Comparison of ENCODE assay signal across 22 cellular contexts in the genomic region with DNA sequence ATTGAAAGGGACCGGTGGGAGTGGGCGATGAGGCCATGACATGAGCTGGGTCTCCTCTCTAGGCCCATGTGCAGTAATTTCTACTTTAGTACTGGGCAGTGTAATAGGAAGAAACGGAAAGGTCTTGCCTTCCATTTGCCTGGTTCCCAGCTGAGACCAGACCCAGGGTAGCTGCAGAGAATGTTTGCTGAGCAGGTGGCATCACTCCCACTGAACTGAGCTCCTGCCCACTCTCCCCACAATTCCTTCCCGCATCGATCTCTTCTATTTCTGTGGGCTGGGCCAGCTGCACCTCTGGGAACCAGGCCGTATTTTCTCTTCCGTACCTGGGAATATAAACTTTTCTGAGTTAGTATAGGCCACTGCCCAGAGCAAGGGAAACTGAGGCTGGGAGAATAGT.
"Had no signal": no experiment of that assay in that cellular context is flagged by ENCODE, and none has a peak within 500 bp of the region (broad histone marks: within the 10 kb centered on the region; RNA-seq: fewer than 3 reads in every experiment).

No MANE protein-coding gene starts in this region.

- ATAC-seq: gastrocnemius medialis; heart left ventricle; left lung; naive thymus-derived CD4-positive, alpha-beta T cell; right cardiac atrium; stimulated activated naive B cell treated with anti-CD40 and anti-IgM and Interleukin-4, amounts not matched to agents 10 μg/mL and 1 μg/mL and 100 μg/mL, for 72 hours had no signal

- H3K36me3 ChIP-seq: gastrocnemius medialis, heart left ventricle, left lung, neural progenitor cell, vagina had no signal

- DNase-seq: effector CD4-positive, alpha-beta T cell; foreskin fibroblast; kidney; left lung; mammary epithelial cell; mesendoderm; midbrain; naive thymus-derived CD4-positive, alpha-beta T cell; psoas muscle; right cardiac atrium; sigmoid colon; stimulated activated CD4-positive, alpha-beta T cell treated with anti-CD3 and anti-CD28 coated beads, Interleukin-15, amount 100 ng/mL, for 24 hours; stimulated activated CD4-positive, alpha-beta T cell treated with anti-CD3 and anti-CD28 coated beads, Interleukin-2, amount 100 ng/mL, for 48 hours; stimulated activated naive B cell treated with anti-CD40 and anti-IgM and Interleukin-4, amounts not matched to agents 10 μg/mL and 1 μg/mL and 100 μg/mL, for 72 hours; trophoblast cell had no signal

- H3K27ac ChIP-seq: dorsolateral prefrontal cortex, epithelial cell of prostate, gastrocnemius medialis, heart left ventricle, hepatocyte, left lung, neural progenitor cell, psoas muscle, sigmoid colon, vagina had no signal

- H3K4me1 ChIP-seq: gastrocnemius medialis, heart left ventricle, left lung, neural progenitor cell, psoas muscle, sigmoid colon, vagina had no signal

- H3K27me3 ChIP-seq: dorsolateral prefrontal cortex, gastrocnemius medialis, heart left ventricle, hepatocyte, left lung, neural progenitor cell, sigmoid colon, vagina had no signal

- H3K4me3 ChIP-seq: dorsolateral prefrontal cortex, gastrocnemius medialis, heart left ventricle, hepatocyte, left lung, neural progenitor cell, psoas muscle, sigmoid colon, vagina had no signal

- H3K9me3 ChIP-seq: gastrocnemius medialis, heart left ventricle, left lung, psoas muscle, sigmoid colon, vagina had no signal
